Comparison of ENCODE assay signal across 23 cellular contexts in the genomic region with DNA sequence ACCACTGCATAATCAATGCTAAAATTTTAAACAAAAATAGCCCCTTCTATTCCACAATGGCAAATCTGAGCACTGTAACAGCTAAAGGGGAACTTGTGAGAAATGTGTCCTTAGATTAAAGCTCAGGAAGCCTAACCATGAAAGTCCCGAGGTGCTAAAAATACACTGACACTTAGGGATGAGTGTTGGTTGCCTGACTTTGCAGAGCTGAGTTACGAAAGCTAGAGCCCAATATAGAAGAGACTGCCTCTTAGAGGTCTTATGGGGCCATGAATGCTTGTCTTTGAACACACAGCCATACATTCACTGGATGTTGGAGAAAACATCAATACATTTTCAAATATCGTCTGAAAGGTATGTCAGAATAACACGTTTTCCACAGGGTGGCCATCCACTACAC.
"Had no signal": no experiment of that assay in that cellular context is flagged by ENCODE, and none has a peak within 500 bp of the region (broad histone marks: within the 10 kb centered on the region; RNA-seq: fewer than 3 reads in every experiment).

No MANE protein-coding gene starts in this region.

- H3K27me3 ChIP-seq: pancreas, spleen, suprapubic skin, tibial artery, upper lobe of right lung, uterus had no signal

- H3K27ac ChIP-seq: lower lobe of right lung, pancreas, prostate gland, skin epidermis, spleen, suprapubic skin, thoracic aorta, tibial artery, upper lobe of right lung, uterus had no signal

- H3K4me3 ChIP-seq: lower lobe of right lung, pancreas, prostate gland, skin epidermis, spleen, suprapubic skin, thoracic aorta, tibial artery, upper lobe of right lung, uterus had no signal

- H3K9me3 ChIP-seq: lower lobe of right lung, pancreas, prostate gland, suprapubic skin, thoracic aorta, tibial artery, upper lobe of right lung, uterus had no signal

- DNase-seq: hypothalamus; immature natural killer cell; kidney; lower lobe of right lung; mammary epithelial cell; mesenchymal stem cell; naive thymus-derived CD8-positive, alpha-beta T cell; nucleus accumbens; pancreas; posterior cingulate gyrus; spleen; stimulated activated CD4-positive, alpha-beta T cell treated with anti-CD3 and anti-CD28 coated beads, Interleukin-4, amount 100 ng/mL, for 24 hours; stimulated activated naive CD4-positive, alpha-beta T cell; tibial artery; trophoblast cell; upper lobe of right lung; uterus had no signal

- H3K4me1 ChIP-seq: lower lobe of right lung, pancreas, prostate gland, spleen, suprapubic skin, tibial artery, upper lobe of right lung, uterus had no signal

- H3K36me3 ChIP-seq: lower lobe of right lung, pancreas, prostate gland, spleen, suprapubic skin, thoracic aorta, tibial artery, upper lobe of right lung, uterus had no signal

- ATAC-seq: lower lobe of right lung; naive thymus-derived CD8-positive, alpha-beta T cell; pancreas; sciatic nerve; stimulated activated effector memory CD8-positive, alpha-beta T cell treated with anti-CD3 and anti-CD28 coated beads, Interleukin-12 subunit alpha, Interleukin-12 subunit beta, amount 100 ng/mL, for 72 hours; upper lobe of right lung had no signal
